7 cellular contexts compared by ENCODE assay signal in genomic region chr12:52033506-52034258, GRCh38. TPM values are rescaled to one million over a fixed set of nuclear protein-coding genes. Genes with fewer than 3 reads are reported as not detected.
A peak's percentile ranks its signal among the peaks of the same experiment; 100 is the strongest.
DNase-seq lines count a peak whose midpoint lies in the region; ATAC-seq and TF ChIP-seq lines count a peak whose summit lies in the region.

No MANE protein-coding gene starts in this region.

- peak overlapping the region; percentile 91 to 99 (median 92) for H3K27ac Mint-ChIP-seq in IgD-negative memory B cell

- peak overlapping the region; percentile 80 to 94 (median 86) for H3K4me3 Mint-ChIP-seq in IgD-negative memory B cell

- DNase-seq in left lung, result no peak
- no peak for DNase-seq in substantia nigra (lab: John Stamatoyannopoulos, UW)
- no peak for DNase-seq in NCI-H1694 treated with DMSO at 0.1 percent for 48 hours (lab: John Stamatoyannopoulos, UW)

- no peaks in the 10 kb centered on the region for H3K27me3 Mint-ChIP-seq in IgD-negative memory B cell

- H3K27me3 ChIP-seq in left lung, result peaks cover 0 to 27% of the 10 kb centered on the region in 2 donors

- intact Hi-C loops in left lung (cut with DNase I), result no loop called here

- peaks cover 19 to 22% (median 20%) of the 10 kb centered on the region in 3 donors for H3K4me1 Mint-ChIP-seq in IgD-negative memory B cell

- no peak for TF ChIP-seq CTCF in left lung (IDR thresholded peaks at IDR 0.05)

- H3K36me3 ChIP-seq in left lung, result no peaks in the 10 kb centered on the region

- H3K9me3 ChIP-seq in left lung, result no peaks in the 10 kb centered on the region

- no peak for ATAC-seq in left lung
- no peak for ATAC-seq in GM18909 (IDR thresholded peaks at IDR 0.05; ENCODE audit: poor library complexity, unreplicated experiment)
- ATAC-seq in GM18517 (IDR thresholded peaks at IDR 0.05; ENCODE audit: unreplicated experiment), result no peak

- no peaks in the 10 kb centered on the region for H3K36me3 Mint-ChIP-seq in IgD-negative memory B cell

- peak overlapping the region; percentile 94 for H3K27ac ChIP-seq in angular gyrus (ENCODE audit: low read depth, low read length)
- H3K27ac ChIP-seq in left lung, result peak overlapping the region; percentile 75 to 89
- peak overlapping the region; percentile 82 for H3K27ac ChIP-seq in substantia nigra (ENCODE audit: low read depth, low read length, poor library complexity, severe bottlenecking)

- peaks cover 18 to 51% of the 10 kb centered on the region in 2 donors for H3K4me1 ChIP-seq in left lung

- H3K9me3 Mint-ChIP-seq in IgD-negative memory B cell, result no peaks in the 10 kb centered on the region

- peak overlapping the region; percentile 2 to 34 for H3K4me3 ChIP-seq in left lung

RNA-seq across cellular contexts. Expression of gene NR4A1, which starts 17.6 kb away (rescaled TPM):
- 9.3 TPM for polyA plus RNA-seq in IgD-negative memory B cell
- total RNA-seq in left lung, result 100 to 1,000 TPM in 1 of 2 donors, 10 to 100 TPM in 1; 36.4 to 165 TPM

RNA-seq across cellular contexts. Expression of gene TAMALIN, which starts 26.9 kb away (rescaled TPM):
- 6.4 TPM for polyA plus RNA-seq in IgD-negative memory B cell
- total RNA-seq in left lung, result 10 to 100 TPM; 30.6 to 63.7 TPM

RNA-seq across cellular contexts. Expression of gene ATG101, which starts 36.1 kb away (rescaled TPM):
- 25.4 TPM for polyA plus RNA-seq in IgD-negative memory B cell
- 10 to 100 TPM; 35.7 to 42.4 TPM for total RNA-seq in left lung

RNA-seq across cellular contexts. Expression of gene SMIM41, which starts 45.8 kb away (rescaled TPM):
- not detected for polyA plus RNA-seq in IgD-negative memory B cell
- 1 to 10 TPM in 1 of 2 donors, under 1 TPM in 1; 0.47 to 4.5 TPM for total RNA-seq in left lung
